Comparison of ENCODE assay signal across 11 cellular contexts in the genomic region with DNA sequence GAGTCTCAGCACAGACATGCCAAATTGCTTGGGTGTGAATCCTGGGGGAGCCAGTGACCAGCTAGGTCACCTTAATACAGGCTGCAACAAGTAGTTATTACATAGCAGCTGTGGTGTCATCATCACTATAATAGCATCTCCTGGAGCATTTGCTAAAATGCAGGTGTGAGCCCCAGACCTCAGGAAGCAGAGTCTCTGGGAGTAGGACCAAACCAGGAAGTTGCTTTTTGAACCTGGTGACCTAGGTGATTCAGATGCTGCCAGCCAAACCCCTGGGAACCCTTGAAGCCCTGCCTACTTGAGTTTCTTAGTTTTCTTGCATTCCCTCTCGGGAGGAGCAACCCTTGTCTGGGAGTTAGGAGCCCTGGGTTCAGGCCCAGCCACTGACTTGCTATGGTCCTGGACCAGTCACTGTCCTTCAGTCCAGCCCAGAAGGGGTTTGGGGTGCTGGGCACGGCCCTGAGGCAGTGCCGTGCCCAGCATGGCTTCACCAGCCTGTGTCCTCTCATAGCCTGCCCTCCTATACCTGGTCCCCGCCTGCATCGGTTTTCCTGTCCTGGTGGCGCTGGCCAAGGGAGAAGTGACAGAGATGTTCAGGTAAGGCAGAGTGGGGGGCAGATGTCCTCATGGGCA. TPM values are rescaled to one million over a fixed set of nuclear protein-coding genes. Genes with fewer than 3 reads are reported as not detected.
DNase-seq lines count a peak whose midpoint lies in the region; ATAC-seq, FAIRE-seq and TF ChIP-seq lines count a peak whose summit lies in the region.
"Had no signal": no experiment of that assay in that cellular context is flagged by ENCODE, and none has a peak within 500 bp of the region (broad histone marks: within the 10 kb centered on the region; RNA-seq: fewer than 3 reads in every experiment).

No MANE protein-coding gene starts in this region.

- CTCF ChIA-PET in GM12878 (lab: Yijun Ruan, JAX): interaction anchor here (0.7 to 29.1 kb wide), 3 partner anchors 7 to 96 kb away, joined by 3 to 958 read pairs (median 56); partner anchors contain the start of gene ID1

- peak overlapping the region; percentile 27 for H3K27ac Mint-ChIP-seq in neural crest cell (ENCODE audit: unreplicated experiment)

- peak; percentile 42; the same call in 1 of the 2 replicates for TF ChIP-seq POLR2A in GM12878 (IDR thresholded peaks at IDR 0.05; ENCODE audit: low read depth, low read length)

- no peaks in the 10 kb centered on the region for H4K20me1 ChIP-seq in GM12878 (ENCODE audit: control insufficient read depth, insufficient read depth)

- no peaks in the 10 kb centered on the region for H3K79me2 ChIP-seq in GM12878 (ENCODE audit: control insufficient read depth, insufficient read depth, low read length)

- no peak overlapping the region for H3K4me3 ChIP-seq in GM12878
- H3K4me3 ChIP-seq: MG63 had no signal

- no peak for TF ChIP-seq RAD21 in GM12878 (IDR thresholded peaks at IDR 0.05; ENCODE audit: insufficient read depth, low read depth, low read length)

- TF ChIP-seq EP300 in GM12878 (IDR thresholded peaks at IDR 0.05; ENCODE audit: borderline replicate concordance in 1 of 2, control insufficient read depth in 1 of 2, low read depth in 2 of 2, low read length in 2 of 2): no peak

- H3K9me3 ChIP-seq in GM12878 (replicated peaks; ENCODE audit: control insufficient read depth, insufficient read depth, low read length): no peaks in the 10 kb centered on the region
- H3K9me3 ChIP-seq: MG63 had no signal

- H3K27me3 Mint-ChIP-seq in neural crest cell (ENCODE audit: low read depth): peaks cover 8% of the 10 kb centered on the region
- H3K27me3 Mint-ChIP-seq: stimulated activated naive CD8-positive, alpha-beta T cell treated with anti-CD3 and anti-CD28 coated beads, Interleukin-15, amount 100 ng/mL, for 72 hours had no signal

- SMC1A ChIA-PET in GM12878 (lab: Charles Lee; ENCODE audit: uncharacterized antibody, unreplicated experiment): interaction anchor here (1.2 to 10.3 kb wide), 2 partner anchors 47 to 141 kb away, joined by 3 to 108 read pairs; no protein-coding TSS in a partner anchor

- peaks cover 8% of the 10 kb centered on the region for H3K36me3 Mint-ChIP-seq in neural crest cell (ENCODE audit: low read depth)

- POLR2A ChIA-PET in GM12878 (lab: Charles Lee): interaction anchor here (0.5 kb wide), 1 partner anchor 50 kb away, joined by 3 read pairs; no protein-coding TSS in a partner anchor

- intact Hi-C loops in GM12878 (cut with micrococcal nuclease; ENCODE audit: unreplicated experiment): no loop called here

- no peak for ATAC-seq in GM12878

- no peaks in the 10 kb centered on the region for H3K9me3 Mint-ChIP-seq in neural crest cell
- H3K9me3 Mint-ChIP-seq: stimulated activated naive CD8-positive, alpha-beta T cell treated with anti-CD3 and anti-CD28 coated beads, Interleukin-15, amount 100 ng/mL, for 72 hours had no signal

- RAD21 ChIA-PET in GM12878 (lab: Charles Lee; ENCODE audit: unreplicated experiment): interaction anchor here (1.2 kb wide), 2 partner anchors 14 to 47 kb away, joined by 4 to 6 read pairs; no protein-coding TSS in a partner anchor

- BruUV-seq in GM12878 (replicated peaks; lab: Mats Ljungman, UMichigan): no TSS peak

- TF ChIP-seq CTCF in GM12878 (IDR thresholded peaks at IDR 0.05 in 2 of 3, conservative IDR thresholded peaks at IDR 0.05 in 1 of 3; ENCODE audit: control insufficient read depth in 2 of 3, extremely low read depth in 1 of 3, insufficient read depth in 1 of 3, low read depth in 3 of 3, low read length in 3 of 3) (no peak), neural crest cell (conservative IDR thresholded peaks at IDR 0.05) (no peak)

- H3K4me3 Mint-ChIP-seq in neural crest cell: no peak overlapping the region
- H3K4me3 Mint-ChIP-seq: stimulated activated naive CD8-positive, alpha-beta T cell treated with anti-CD3 and anti-CD28 coated beads, Interleukin-15, amount 100 ng/mL, for 72 hours had no signal

- H3K9ac ChIP-seq in GM12878 (ENCODE audit: control insufficient read depth, insufficient read depth, low read length): no peak overlapping the region

- H3K27me3 ChIP-seq in GM12878 (replicated peaks in 1 of 2; ENCODE audit: control insufficient read depth in 2 of 2, insufficient read depth in 2 of 2, low read length in 1 of 2): no peaks in the 10 kb centered on the region
- H3K27me3 ChIP-seq: MG63 had no signal

- H3K4me2 ChIP-seq in GM12878 (ENCODE audit: control insufficient read depth, insufficient read depth): no peak overlapping the region

- in situ Hi-C loops in GM12878 (cut with MboI): no loop called here

- H3K4me1 Mint-ChIP-seq in neural crest cell: peaks cover 18% of the 10 kb centered on the region

- peaks cover 15 to 22% of the 10 kb centered on the region in 2 experiments for H3K36me3 ChIP-seq in GM12878 (ENCODE audit: control insufficient read depth in 2 of 2, insufficient read depth in 2 of 2, low read length in 1 of 2)

- H3K4me1 ChIP-seq in GM12878 (ENCODE audit: control insufficient read depth, insufficient read depth, low read length): no peaks in the 10 kb centered on the region

- no peak for FAIRE-seq in GM12878 (lab: Jason Lieb, UNC)

- 99% methylated on average over 6 of the region's 6 CpGs for WGBS in GM12878 (ENCODE audit: insufficient coverage, insufficient replicate concordance, low lambda C conversion rate, missing lambda C conversion rate)

- no peak overlapping the region for H2AFZ ChIP-seq in GM12878 (ENCODE audit: control insufficient read depth, low read depth, low read length)

- DNase-seq in DMS53 treated with DMSO at 0.1 percent for 48 hours (lab: John Stamatoyannopoulos, UW; ENCODE audit: unreplicated experiment) (peak; percentile 70), NAMALWA (ENCODE audit: low spot score) (peak; percentile 42), GM12878 (ENCODE audit: low read depth, low spot score) (no peak), neural crest cell (ENCODE audit: low read depth, low spot score) (no peak), hypothalamus (lab: John Stamatoyannopoulos, UW) (no peak), GM03348 (ENCODE audit: low spot score) (no peak)
- no peak for DNase-seq in activated CD4-positive, alpha-beta T cell treated with anti-CD3 and anti-CD28 coated beads for 1 hour
- DNase-seq: activated gamma-delta T cell treated with Interleukin-2 at 50 U/mL for 16 hours; MG63; NCI-H526; stimulated activated naive CD8-positive, alpha-beta T cell treated with anti-CD3 and anti-CD28 coated beads, Interleukin-15, amount 100 ng/mL, for 72 hours had no signal

- H3K27ac ChIP-seq in GM12878 (ENCODE audit: control insufficient read depth, insufficient read depth): no peak overlapping the region

TF ChIP-seq in GM12878, 131 proteins besides CTCF, POLR2A, EP300 and RAD21 (continues in another document):
- TF ChIP-seq NR2C2 (IDR thresholded peaks at IDR 0.05; ENCODE audit: borderline replicate concordance, control insufficient read depth, insufficient read length, low read depth) (no peak), SIX5 (IDR thresholded peaks at IDR 0.05; ENCODE audit: low read depth, low read length, severe bottlenecking) (no peak)

RNA-seq across cellular contexts. Expression of gene ID1, which starts 39.3 kb away (rescaled TPM):
- 0.56 and 1.1 TPM in 2 replicates for total RNA-seq in GM12878 (2013; cell fraction: nucleolus; rRNA removed)
- total RNA-seq in GM12878 (2014; rRNA removed) (0.38 and 0.56 TPM in 2 replicates), GM12878 (2014; rRNA removed; fragmentation: Illumina TruSeq; extraction: Trizol) (0.13 and 0.14 TPM in 2 replicates), GM12878 (2021) (0.49 and 1.0 TPM in 2 replicates), neural crest cell (4.3 and 5.8 TPM in 2 replicates)
- not detected for polyA plus RNA-seq in GM12878 (2011; ENCODE audit: low read depth)
- polyA plus RNA-seq in GM12878 (2011; rRNA removed) (0.31 TPM in 1 of 2 replicates, not detected in the other), GM12878 (2014; fragmentation: Illumina TruSeq; extraction: Trizol) (not detected in 2 replicates), GM12878 (2014; fragmentation: Nextera tagmentation; extraction: Ambion mirVana) (under 1 TPM in 1 of 2 experiments, not detected in 1; 0.09 TPM), GM12878 (2014; rRNA removed) (0.46 and 0.71 TPM in 2 replicates), GM12878 (2016; fragmentation: Nextera tagmentation; extraction: Ambion mirVana) (1 to 10 TPM in 1 of 2 experiments, under 1 TPM in 1; 0.87 to 1.3 TPM)
- polyA plus RNA-seq in GM12878 (2011; cell fraction: cytosol; rRNA removed): 1.1 and 1.2 TPM in 2 replicates
- 1.2 and 1.7 TPM in 2 replicates for polyA plus RNA-seq in GM12878 (2011; cell fraction: nucleus; rRNA removed)
- 0.15 and 0.21 TPM in 2 replicates for polyA plus RNA-seq in GM12878 (2012)
- 0.62 TPM in 1 of 2 replicates, not detected in the other for polyA minus RNA-seq in GM12878 (2011; rRNA and poly(A)+ RNA removed)
- polyA minus RNA-seq in GM12878 (2011; cell fraction: cytosol; rRNA and poly(A)+ RNA removed): 8.9 and 10.8 TPM in 2 replicates
- 1.7 and 4.2 TPM in 2 replicates for polyA minus RNA-seq in GM12878 (2011; cell fraction: nucleus; rRNA and poly(A)+ RNA removed)

RNA-seq across cellular contexts. Expression of gene HM13, which starts 51.6 kb away (rescaled TPM):
- total RNA-seq in GM12878 (2013; cell fraction: nucleolus; rRNA removed): 153 and 154 TPM in 2 replicates
- total RNA-seq in GM12878 (2014; rRNA removed) (39.6 and 57.8 TPM in 2 replicates), GM12878 (2014; rRNA removed; fragmentation: Illumina TruSeq; extraction: Trizol) (59.2 and 62.5 TPM in 2 replicates), GM12878 (2021) (106 and 123 TPM in 2 replicates), neural crest cell (179 and 185 TPM in 2 replicates)
- polyA plus RNA-seq in GM12878 (2011; ENCODE audit: low read depth): 80.2 TPM
- polyA plus RNA-seq in GM12878 (2011; rRNA removed) (48.7 and 89.4 TPM in 2 replicates), GM12878 (2014; fragmentation: Illumina TruSeq; extraction: Trizol) (66.1 and 74.0 TPM in 2 replicates), GM12878 (2014; fragmentation: Nextera tagmentation; extraction: Ambion mirVana) (10 to 100 TPM in 1 of 2 experiments, 1 to 10 TPM in 1; 4.8 to 17.5 TPM), GM12878 (2014; rRNA removed) (95.2 and 98.5 TPM in 2 replicates), GM12878 (2016; fragmentation: Nextera tagmentation; extraction: Ambion mirVana) (100 to 1,000 TPM; 177 to 185 TPM)
- polyA plus RNA-seq in GM12878 (2011; cell fraction: cytosol; rRNA removed): 77.5 and 90.4 TPM in 2 replicates
- 105 and 115 TPM in 2 replicates for polyA plus RNA-seq in GM12878 (2011; cell fraction: nucleus; rRNA removed)
- polyA plus RNA-seq in GM12878 (2012): 77.8 and 94.7 TPM in 2 replicates
- polyA minus RNA-seq in GM12878 (2011; rRNA and poly(A)+ RNA removed): 91.0 and 95.2 TPM in 2 replicates
- 30.7 and 40.6 TPM in 2 replicates for polyA minus RNA-seq in GM12878 (2011; cell fraction: cytosol; rRNA and poly(A)+ RNA removed)
- polyA minus RNA-seq in GM12878 (2011; cell fraction: nucleus; rRNA and poly(A)+ RNA removed): 57.9 and 112 TPM in 2 replicates

Comparison
In these comparisons a context has a peak if more than half of its experiments do, and no peak if none do; other contexts are left out.
1. DNase-seq: peak in DMS53 treated with DMSO at 0.1 percent for 48 hours (single experiment) and NAMALWA (single experiment); none in GM12878 (single experiment), neural crest cell (single experiment), hypothalamus (0 of 51), activated CD4-positive, alpha-beta T cell treated with anti-CD3 and anti-CD28 coated beads for 1 hour (single experiment) and GM03348 (single experiment).